9 cellular contexts compared by ENCODE assay signal in genomic region chr12:130522244-130522834, GRCh38.
"Had no signal": no experiment of that assay in that cellular context is flagged by ENCODE, and none has a peak within 500 bp of the region (broad histone marks: within the 10 kb centered on the region; RNA-seq: fewer than 3 reads in every experiment).

No MANE protein-coding gene starts in this region.

- H3K4me3 ChIP-seq: GM23248, GM23338, HAP-1 had no signal

- H2AFZ ChIP-seq: GM23248, GM23338 had no signal

- H3K4me1 Mint-ChIP-seq: GM23338 had no signal

- DNase-seq: GM23248, GOT3, H7, H9, HCEC 1CT, HFFc6 had no signal

- H3K27ac ChIP-seq: GM23248 had no signal

- H3K36me3 ChIP-seq: HAP-1 had no signal

- H3K9me3 Mint-ChIP-seq: H9 had no signal

- H3K4me1 ChIP-seq: HAP-1 had no signal

- H3K9ac ChIP-seq: GM23248 had no signal

- H3K9me3 ChIP-seq: HAP-1 had no signal

- H3K4me2 ChIP-seq: GM23338 had no signal

- ATAC-seq: GM23338, HCT116 had no signal

- H3K4me3 Mint-ChIP-seq: GM23338, H9, HFFc6 had no signal

- H3K27ac Mint-ChIP-seq: GM23338, HFFc6 had no signal
